Comparison of ENCODE assay signal across 1 cellular context in genomic region chr17:41777157-41777578, GRCh38.
TF ChIP-seq lines count a peak whose summit lies in the region.

No MANE protein-coding gene starts in this region.

TF ChIP-seq in H1, 55 proteins besides CTCF, POLR2A, EP300 and RAD21:
- TF ChIP-seq TEAD4 (IDR thresholded peaks at IDR 0.05; ENCODE audit: low read depth, low read length) (peak; percentile 90), JUND (IDR thresholded peaks at IDR 0.05; ENCODE audit: low read length) (no peak)
